In genomic region chr6:148452921-148453320, GRCh38 we compare ENCODE assay signal across 29 cellular contexts.
"Had no signal": no experiment of that assay in that cellular context is flagged by ENCODE, and none has a peak within 500 bp of the region (broad histone marks: within the 10 kb centered on the region; RNA-seq: fewer than 3 reads in every experiment).

No MANE protein-coding gene starts in this region.

- ATAC-seq: activated CD8-positive, alpha-beta T cell treated with anti-CD3 and anti-CD28 coated beads, Interleukin-2, amount 10 ng/mL, durations not matched to agents 7 days and 5 days; body of pancreas; esophagus mucosa; left lobe of liver; naive thymus-derived CD8-positive, alpha-beta T cell; pancreas; right cardiac atrium; stimulated activated naive CD8-positive, alpha-beta T cell treated with anti-CD3 and anti-CD28 coated beads, Interleukin-15, amount 100 ng/mL, for 72 hours had no signal

- H3K4me2 ChIP-seq: hepatocyte had no signal

- H3K4me3 ChIP-seq: body of pancreas, cardiac muscle cell, hepatocyte, lung, pancreas, psoas muscle, skin epidermis, suprapubic skin, vagina had no signal

- H3K79me2 ChIP-seq: hepatocyte had no signal

- H3K9me3 ChIP-seq: body of pancreas, pancreas, psoas muscle, suprapubic skin, vagina had no signal

- H3K27ac Mint-ChIP-seq: activated CD8-positive, alpha-beta T cell treated with anti-CD3 and anti-CD28 coated beads, Interleukin-2, amount 10 ng/mL, durations not matched to agents 7 days and 5 days; activated naive CD4-positive, alpha-beta T cell treated with anti-CD3 and anti-CD28 coated beads, Interleukin-2, amount 50 U/mL, for 24 hours; activated T-helper 1 cell treated with anti-CD3 and anti-CD28 coated beads, Interleukin-12 subunit alpha, Interleukin-12 subunit beta, Interleukin-2, Interleukin-4 antibody, amounts not matched to agents 30 ng/mL and 10 ng/mL and 1 ng/mL, durations not matched to agents 14 hours and 24 hours and 36 hours; stimulated activated naive CD8-positive, alpha-beta T cell treated with anti-CD3 and anti-CD28 coated beads, Interleukin-15, amount 100 ng/mL, for 72 hours; T-helper 2 cell treated with Interferon-gamma antibody and Interleukin-4, amounts not matched to agents 5 μg/mL and 100 μg/mL, for 36 hours; type B pancreatic cell had no signal

- H3K27ac ChIP-seq: body of pancreas, cardiac muscle cell, hepatocyte, pancreas, psoas muscle, skin epidermis, suprapubic skin, vagina, WERI-Rb-1 had no signal

- H3K4me1 ChIP-seq: body of pancreas, pancreas, psoas muscle had no signal

- H3K36me3 ChIP-seq: cardiac muscle cell, pancreas, vagina had no signal

- H3K27me3 Mint-ChIP-seq: type B pancreatic cell had no signal

- H3K4me1 Mint-ChIP-seq: activated naive CD4-positive, alpha-beta T cell treated with anti-CD3 and anti-CD28 coated beads, Interleukin-2, amount 50 U/mL, for 24 hours had no signal

- H3K27me3 ChIP-seq: body of pancreas, cardiac muscle cell, hepatocyte, pancreas, suprapubic skin, vagina had no signal

- H2AFZ ChIP-seq: hepatocyte had no signal

- H3K36me3 Mint-ChIP-seq: activated naive CD4-positive, alpha-beta T cell treated with anti-CD3 and anti-CD28 coated beads, Interleukin-2, amount 50 U/mL, for 24 hours; immature natural killer cell; naive thymus-derived CD8-positive, alpha-beta T cell had no signal

- H3K9me3 Mint-ChIP-seq: activated naive CD4-positive, alpha-beta T cell treated with anti-CD3 and anti-CD28 coated beads, Interleukin-2, amount 50 U/mL, for 24 hours; activated T-helper 1 cell treated with anti-CD3 and anti-CD28 coated beads, Interleukin-12 subunit alpha, Interleukin-12 subunit beta, Interleukin-2, Interleukin-4 antibody, amounts not matched to agents 30 ng/mL and 10 ng/mL and 1 ng/mL, durations not matched to agents 14 hours and 24 hours and 36 hours; immature natural killer cell; naive thymus-derived CD8-positive, alpha-beta T cell; stimulated activated naive CD8-positive, alpha-beta T cell treated with anti-CD3 and anti-CD28 coated beads, Interleukin-15, amount 100 ng/mL, for 72 hours; T-helper 2 cell treated with Interferon-gamma antibody and Interleukin-4, amounts not matched to agents 5 μg/mL and 100 μg/mL, for 36 hours had no signal

- H3K4me3 Mint-ChIP-seq: activated CD8-positive, alpha-beta T cell treated with anti-CD3 and anti-CD28 coated beads, Interleukin-2, amount 10 ng/mL, durations not matched to agents 7 days and 5 days; activated naive CD4-positive, alpha-beta T cell treated with anti-CD3 and anti-CD28 coated beads, Interleukin-2, amount 50 U/mL, for 24 hours; activated T-helper 1 cell treated with anti-CD3 and anti-CD28 coated beads, Interleukin-12 subunit alpha, Interleukin-12 subunit beta, Interleukin-2, Interleukin-4 antibody, amounts not matched to agents 30 ng/mL and 10 ng/mL and 1 ng/mL, durations not matched to agents 14 hours and 24 hours and 36 hours; immature natural killer cell; naive thymus-derived CD8-positive, alpha-beta T cell; stimulated activated naive CD8-positive, alpha-beta T cell treated with anti-CD3 and anti-CD28 coated beads, Interleukin-15, amount 100 ng/mL, for 72 hours; T-helper 2 cell treated with Interferon-gamma antibody and Interleukin-4, amounts not matched to agents 5 μg/mL and 100 μg/mL, for 36 hours; type B pancreatic cell had no signal

- DNase-seq: activated CD4-positive, alpha-beta T cell treated with anti-CD3 and anti-CD28 coated beads, Interleukin-2, amount 50 U/mL, for 1 hour; activated CD4-positive, CD25-positive, alpha-beta regulatory T cell treated with anti-CD3 and anti-CD28 coated beads, Interleukin-2, amount 50 U/mL, for 72 hours; activated CD8-positive, alpha-beta T cell treated with anti-CD3 and anti-CD28 coated beads, Interleukin-2, amount 10 ng/mL, durations not matched to agents 7 days and 5 days; activated gamma-delta T cell; anterior cingulate cortex; body of pancreas; effector CD8-positive, alpha-beta T cell; foreskin melanocyte; glutamatergic neuron; immature natural killer cell; naive thymus-derived CD8-positive, alpha-beta T cell; pancreas; psoas muscle; stimulated activated CD4-positive, alpha-beta T cell treated with anti-CD3 and anti-CD28 coated beads, Interleukin-1b, Interleukin-23, amount 100 ng/mL, for 48 hours; stimulated activated naive CD8-positive, alpha-beta T cell treated with anti-CD3 and anti-CD28 coated beads, Interleukin-15, amount 100 ng/mL, for 72 hours; WERI-Rb-1 had no signal
